8 cellular contexts compared by ENCODE assay signal in the genomic region with DNA sequence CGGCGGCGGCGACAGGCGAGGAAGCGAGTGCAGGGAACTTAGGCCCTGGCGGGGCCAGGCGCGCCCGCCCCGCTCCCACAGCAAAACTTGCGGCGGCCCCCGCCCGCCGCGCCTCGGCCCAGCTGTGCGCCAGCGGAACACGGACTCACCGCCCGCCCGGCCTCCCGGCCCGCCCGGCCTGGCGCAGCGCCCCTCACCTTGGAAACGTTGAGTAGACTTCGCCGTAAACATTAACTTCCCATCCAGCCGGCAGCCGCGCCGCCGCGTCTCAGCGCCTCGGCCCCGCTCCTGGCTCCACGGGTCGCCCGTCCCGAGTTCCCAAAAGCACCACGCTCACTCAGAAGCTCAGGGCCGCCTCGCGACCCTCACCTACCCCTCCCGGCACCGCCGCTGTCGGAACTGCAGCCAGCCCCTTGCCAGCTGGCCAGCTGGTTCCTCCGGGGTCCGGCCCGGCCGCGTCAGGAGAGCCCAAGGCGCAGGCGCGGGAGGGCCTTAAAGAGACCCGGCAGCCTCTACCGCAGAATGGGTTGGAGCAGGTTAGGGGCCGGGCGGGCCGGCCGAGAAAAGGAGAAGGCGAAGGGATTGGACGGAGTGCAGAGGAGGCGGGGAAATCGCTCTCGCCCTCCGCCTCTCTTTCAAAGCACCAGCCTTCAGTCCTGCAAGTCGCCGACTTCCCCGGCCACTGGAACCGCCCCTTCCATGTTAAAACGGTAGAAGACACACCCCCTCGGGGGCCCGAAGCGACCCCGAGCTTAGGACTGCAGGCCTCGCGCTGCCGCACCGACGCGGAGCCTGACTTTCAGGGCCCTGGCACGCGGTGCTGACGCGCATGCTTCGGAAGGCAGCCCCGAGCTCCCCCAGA. TPM values are rescaled to one million over a fixed set of nuclear protein-coding genes. Genes with fewer than 3 reads are reported as not detected.
A peak's percentile ranks its signal among the peaks of the same experiment; 100 is the strongest.
DNase-seq lines count a peak whose midpoint lies in the region; ATAC-seq and TF ChIP-seq lines count a peak whose summit lies in the region.

A gene (minus strand): TSS at position 470 of the 862 bp plus-strand sequence. CDS start 48,562 bp downstream, outside the sequence.

- DNase-seq in Daoy (ENCODE audit: low read depth), result peak; percentile 99
- peak; percentile 96 for DNase-seq in RKO (ENCODE audit: low spot score)
- peak; percentile 97 to 98 for DNase-seq in fibroblast of lung (ENCODE audit: low read depth in 2 of 2)
- peak; percentile 26 to 72 (median 59) for DNase-seq in naive thymus-derived CD4-positive, alpha-beta T cell
- DNase-seq in stimulated activated naive B cell treated with anti-CD40 and anti-IgM and Interleukin-4, amounts not matched to agents 10 μg/mL and 1 μg/mL and 100 μg/mL, for 72 hours, result peak; percentile 91

- peak; percentile 92 for ATAC-seq in GM21825 (IDR thresholded peaks at IDR 0.05; ENCODE audit: unreplicated experiment)
- peak; percentile 84 for ATAC-seq in activated T-helper 17 cell treated with anti-CD3 and anti-CD28 coated beads, Interleukin-2, amount 50 U/mL, for 72 hours (replicated peaks)
- peak; percentile 91 for ATAC-seq in naive thymus-derived CD4-positive, alpha-beta T cell
- ATAC-seq in stimulated activated naive B cell treated with anti-CD40 and anti-IgM and Interleukin-4, amounts not matched to agents 10 μg/mL and 1 μg/mL and 100 μg/mL, for 72 hours (replicated peaks), result peak; percentile 93 to 95

- peaks cover 33% of the 10 kb centered on the region for H3K79me2 ChIP-seq in fibroblast of lung (ENCODE audit: control insufficient read depth, insufficient read depth, low read length)

- peak within 1 kb of the TSS; percentile 100 for H3K9ac ChIP-seq in fibroblast of lung (ENCODE audit: insufficient read depth, low read length)

- peak within 1 kb of the TSS; percentile 95 for H3K4me2 ChIP-seq in fibroblast of lung (ENCODE audit: extremely low read depth, insufficient read depth, low read length)

- CTCF ChIA-PET in naive thymus-derived CD4-positive, alpha-beta T cell (lab: Charles Lee), result interaction anchor here (0.6 kb wide), 1 partner anchor 342 kb away, joined by 3 read pairs; no protein-coding TSS in a partner anchor

- H3K27ac ChIP-seq in KOPT-K1 (ENCODE audit: low read depth, low read length, poor library complexity, severe bottlenecking) (peak within 1 kb of the TSS; percentile 37), fibroblast of lung (ENCODE audit: insufficient read depth, low read length) (peak within 1 kb of the TSS; percentile 99)
- peak within 1 kb of the TSS; percentile 26 for H3K27ac ChIP-seq in naive thymus-derived CD4-positive, alpha-beta T cell (ENCODE audit: low read depth, low read length)

- peak within 1 kb of the TSS; percentile 96 for H2AFZ ChIP-seq in fibroblast of lung (ENCODE audit: low read length)

- intact Hi-C loops in naive thymus-derived CD4-positive, alpha-beta T cell (cut with micrococcal nuclease), result loop anchor here (1.0 to 5.0 kb wide), 3 partner anchors 36 to 47 kb away; a partner anchor contains a TSS

- H3K27ac Mint-ChIP-seq in activated T-helper 17 cell treated with anti-CD3 and anti-CD28 coated beads, Interleukin-2, amount 50 U/mL, for 72 hours, result no peak within 1 kb of the TSS
- peak within 1 kb of the TSS in 6 of 9 donors; percentile 20 to 72 (median 46) for H3K27ac Mint-ChIP-seq in naive thymus-derived CD4-positive, alpha-beta T cell
- H3K27ac Mint-ChIP-seq in stimulated activated naive B cell treated with anti-CD40 and anti-IgM and Interleukin-4, amounts not matched to agents 10 μg/mL and 1 μg/mL and 100 μg/mL, for 72 hours, result peak within 1 kb of the TSS; percentile 94

- H4K20me1 ChIP-seq in fibroblast of lung (ENCODE audit: control insufficient read depth, extremely low read depth, insufficient read depth, low read length), result no peaks in the 10 kb centered on the region

- H3K4me3 Mint-ChIP-seq in activated T-helper 17 cell treated with anti-CD3 and anti-CD28 coated beads, Interleukin-2, amount 50 U/mL, for 72 hours, result peak within 1 kb of the TSS; percentile 69
- peak within 1 kb of the TSS; percentile 67 to 91 (median 85) for H3K4me3 Mint-ChIP-seq in naive thymus-derived CD4-positive, alpha-beta T cell
- H3K4me3 Mint-ChIP-seq in stimulated activated naive B cell treated with anti-CD40 and anti-IgM and Interleukin-4, amounts not matched to agents 10 μg/mL and 1 μg/mL and 100 μg/mL, for 72 hours, result peak within 1 kb of the TSS; percentile 89 to 95

- H3K27me3 Mint-ChIP-seq in activated T-helper 17 cell treated with anti-CD3 and anti-CD28 coated beads, Interleukin-2, amount 50 U/mL, for 72 hours, result peaks cover 34% of the 10 kb centered on the region
- H3K27me3 Mint-ChIP-seq in naive thymus-derived CD4-positive, alpha-beta T cell, result peaks cover 10 to 81% (median 32%) of the 10 kb centered on the region in 5 donors
- peaks cover 0 to 5% of the 10 kb centered on the region in 2 donors for H3K27me3 Mint-ChIP-seq in stimulated activated naive B cell treated with anti-CD40 and anti-IgM and Interleukin-4, amounts not matched to agents 10 μg/mL and 1 μg/mL and 100 μg/mL, for 72 hours

- POLR2A ChIA-PET in naive thymus-derived CD4-positive, alpha-beta T cell (lab: Charles Lee), result interaction anchor here (0.6 to 2.6 kb wide), 2 partner anchors 47 to 84 kb away, joined by 3 to 8 read pairs; a partner anchor contains a TSS

- H3K36me3 ChIP-seq in KOPT-K1 (ENCODE audit: insufficient read depth, low read length) (no peaks in the 10 kb centered on the region), fibroblast of lung (ENCODE audit: control insufficient read depth, insufficient read depth, low read length) (no peaks in the 10 kb centered on the region)
- H3K36me3 ChIP-seq in naive thymus-derived CD4-positive, alpha-beta T cell (ENCODE audit: control insufficient read depth in 2 of 3, insufficient read depth in 3 of 3, low read length in 3 of 3), result no peaks in the 10 kb centered on the region

- H3K4me1 Mint-ChIP-seq in activated T-helper 17 cell treated with anti-CD3 and anti-CD28 coated beads, Interleukin-2, amount 50 U/mL, for 72 hours, result peaks cover 5% of the 10 kb centered on the region
- peaks cover 7 to 25% (median 19%) of the 10 kb centered on the region in 7 donors for H3K4me1 Mint-ChIP-seq in naive thymus-derived CD4-positive, alpha-beta T cell
- peaks cover 9 to 31% of the 10 kb centered on the region in 2 donors for H3K4me1 Mint-ChIP-seq in stimulated activated naive B cell treated with anti-CD40 and anti-IgM and Interleukin-4, amounts not matched to agents 10 μg/mL and 1 μg/mL and 100 μg/mL, for 72 hours

- no peak for TF ChIP-seq CTCF in fibroblast of lung (conservative IDR thresholded peaks at IDR 0.05 in 1 of 2, IDR thresholded peaks at IDR 0.05 in 1 of 2; ENCODE audit: low read depth in 1 of 2, low read length in 2 of 2)

- no peaks in the 10 kb centered on the region for H3K9me3 Mint-ChIP-seq in activated T-helper 17 cell treated with anti-CD3 and anti-CD28 coated beads, Interleukin-2, amount 50 U/mL, for 72 hours
- H3K9me3 Mint-ChIP-seq in naive thymus-derived CD4-positive, alpha-beta T cell, result peaks cover 0 to 2% (median 0%) of the 10 kb centered on the region in 11 donors
- H3K9me3 Mint-ChIP-seq in stimulated activated naive B cell treated with anti-CD40 and anti-IgM and Interleukin-4, amounts not matched to agents 10 μg/mL and 1 μg/mL and 100 μg/mL, for 72 hours, result no peaks in the 10 kb centered on the region

- peak within 1 kb of the TSS; percentile 92 to 98 (median 96) for H3K4me3 ChIP-seq in fibroblast of lung (replicated peaks in 1 of 4; ENCODE audit: control extremely low read depth in 1 of 4, insufficient read depth in 1 of 4, low read depth in 3 of 4, low read length in 4 of 4)
- peak within 1 kb of the TSS; percentile 62 for H3K4me3 ChIP-seq in naive thymus-derived CD4-positive, alpha-beta T cell (ENCODE audit: low read length)

- H3K4me1 ChIP-seq in fibroblast of lung (ENCODE audit: control insufficient read depth, extremely low read depth, insufficient read depth, low read length), result no peaks in the 10 kb centered on the region
- peaks cover 8 to 10% of the 10 kb centered on the region in 2 donors for H3K4me1 ChIP-seq in naive thymus-derived CD4-positive, alpha-beta T cell (ENCODE audit: control insufficient read depth in 2 of 2, insufficient read depth in 2 of 2, low read length in 2 of 2)

- H3K27me3 ChIP-seq in fibroblast of lung (ENCODE audit: control insufficient read depth, insufficient read depth, low read length), result no peaks in the 10 kb centered on the region
- peaks cover 3 to 7% of the 10 kb centered on the region in 2 donors for H3K27me3 ChIP-seq in naive thymus-derived CD4-positive, alpha-beta T cell (ENCODE audit: control insufficient read depth in 2 of 2, insufficient read depth in 2 of 2, low read length in 2 of 2)

- H3K36me3 Mint-ChIP-seq in activated T-helper 17 cell treated with anti-CD3 and anti-CD28 coated beads, Interleukin-2, amount 50 U/mL, for 72 hours (ENCODE audit: low read depth), result no peaks in the 10 kb centered on the region
- peaks cover 0 to 3% (median 0%) of the 10 kb centered on the region in 5 donors for H3K36me3 Mint-ChIP-seq in naive thymus-derived CD4-positive, alpha-beta T cell
- peaks cover 3 to 11% of the 10 kb centered on the region in 2 donors for H3K36me3 Mint-ChIP-seq in stimulated activated naive B cell treated with anti-CD40 and anti-IgM and Interleukin-4, amounts not matched to agents 10 μg/mL and 1 μg/mL and 100 μg/mL, for 72 hours

- H3K9me3 ChIP-seq in KOPT-K1 (ENCODE audit: insufficient read depth, low read length, poor library complexity, severe bottlenecking) (no peaks in the 10 kb centered on the region), fibroblast of lung (ENCODE audit: control insufficient read depth, insufficient read depth, low read depth, low read length) (no peaks in the 10 kb centered on the region)
- H3K9me3 ChIP-seq in naive thymus-derived CD4-positive, alpha-beta T cell (ENCODE audit: control insufficient read depth in 2 of 3, low read length in 3 of 3), result no peaks in the 10 kb centered on the region

RNA-seq across cellular contexts. Expression of the gene that starts here (rescaled TPM):
- 18.9 and 19.2 TPM in 2 replicates for total RNA-seq in Daoy (2014; rRNA removed; shearing (Covaris generic))
- 10 to 100 TPM in 1 of 2 donors, 1 to 10 TPM in 1; 7.7 to 31.8 TPM for total RNA-seq in activated T-helper 17 cell treated with anti-CD3 and anti-CD28 coated beads, Interleukin-2, amount 50 U/mL, for 72 hours
- 40.1 and 48.1 TPM in 2 replicates for total RNA-seq in fibroblast of lung
- polyA plus RNA-seq in fibroblast of lung, result 31.9 and 32.5 TPM in 2 replicates
- polyA plus RNA-seq in fibroblast of lung (2012), result 13.9 and 17.6 TPM in 2 replicates
- 5.4 and 8.8 TPM in 2 replicates for polyA minus RNA-seq in fibroblast of lung (ENCODE audit: low replicate concordance)
- total RNA-seq in naive thymus-derived CD4-positive, alpha-beta T cell, result 10 to 100 TPM in 1 of 5 experiments, 1 to 10 TPM in 3, under 1 TPM in 1; 0.97 to 12.3 (median 2.2) TPM
- under 1 TPM; 0.20 to 0.33 TPM for polyA plus RNA-seq in naive thymus-derived CD4-positive, alpha-beta T cell

Comparison
In these comparisons a context has a peak if more than half of its experiments do, and no peak if none do; other contexts are left out.
1. Peak in every context shown above with its lines: DNase-seq, ATAC-seq, H3K4me3 ChIP-seq and H3K27ac ChIP-seq.
2. RNA of the gene that starts here (polyA plus RNA-seq): 13.9 to 32.5 TPM in fibroblast of lung; 0.20 to 0.33 TPM in naive thymus-derived CD4-positive, alpha-beta T cell; every median in the first group is over 10 times any median in the second.
3. H3K27ac ChIP-seq: peak in every context shown above with its lines; median percentile 99 in fibroblast of lung; 37 in KOPT-K1; 26 in naive thymus-derived CD4-positive, alpha-beta T cell.